ENCODE assay signal across 8 cellular contexts in the genomic region with DNA sequence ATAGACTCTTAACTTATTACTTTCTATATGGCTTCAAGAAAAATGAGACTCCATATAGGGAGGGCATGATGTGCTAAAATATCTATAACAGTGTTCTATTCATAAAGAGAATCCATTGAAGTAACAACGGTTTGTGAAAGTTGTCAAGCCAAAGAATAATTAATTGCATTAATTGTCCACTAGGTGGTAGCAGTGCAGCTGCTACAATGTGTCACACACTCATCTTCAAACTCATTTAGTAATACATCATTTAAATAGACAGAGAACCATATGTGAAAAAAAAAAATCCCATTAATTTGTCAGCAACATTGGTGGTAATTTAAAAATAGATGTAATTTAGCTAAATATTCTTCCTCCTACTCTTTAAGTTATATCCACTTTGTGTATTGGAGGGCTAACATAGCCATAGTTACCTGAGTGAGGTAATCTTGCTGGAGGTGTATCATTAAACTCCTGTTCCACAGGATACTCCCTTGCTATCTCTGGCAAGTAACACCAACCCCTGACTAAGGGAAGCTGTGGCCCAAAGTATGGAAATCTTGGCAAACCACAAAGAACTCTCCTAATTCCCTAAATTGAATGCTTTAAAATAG. TPM values are rescaled to one million over a fixed set of nuclear protein-coding genes. Genes with fewer than 3 reads are reported as not detected.
A peak's percentile ranks its signal among the peaks of the same experiment; 100 is the strongest.
DNase-seq lines count a peak whose midpoint lies in the region; ATAC-seq, FAIRE-seq and TF ChIP-seq lines count a peak whose summit lies in the region.

No MANE protein-coding gene starts in this region.

- no peak overlapping the region for H3K27ac ChIP-seq in iPS DF 6.9 (ENCODE audit: low read length)
- no peak overlapping the region for H3K27ac ChIP-seq in tibial artery

- WGBS in iPS DF 6.9 (ENCODE audit: insufficient coverage, insufficient read length) = no CpG with 5 or more reads among the region's 1 CpG

- CTCF ChIA-PET in BJ (lab: Yijun Ruan, JAX) = interaction anchor here (0.6 to 10.3 kb wide), 23 partner anchors 8 to 552 kb away, joined by 3 to 238 read pairs (median 4); no protein-coding TSS in a partner anchor

- FAIRE-seq in GM18507 (lab: Jason Lieb, UNC) = peak; percentile 86

- TF ChIP-seq CTCF in BJ (IDR thresholded peaks at IDR 0.05; ENCODE audit: insufficient read depth, low read depth, low read length) = peak; percentile 53
- peak; percentile 72 to 81 for TF ChIP-seq CTCF in tibial artery (IDR thresholded peaks at IDR 0.05)

- H3K4me1 ChIP-seq in iPS DF 6.9 (ENCODE audit: control insufficient read depth, insufficient read depth, low read length) = no peaks in the 10 kb centered on the region
- H3K4me1 ChIP-seq in tibial artery = no peaks in the 10 kb centered on the region

- peak; percentile 77 for ATAC-seq in HG02852 (IDR thresholded peaks at IDR 0.05; ENCODE audit: unreplicated experiment)

- intact Hi-C loops in tibial artery (cut with DNase I; ENCODE audit: low total_unique reads) = loop anchor here (5.0 kb wide), 1 partner anchor 86 kb away; no protein-coding TSS in a partner anchor

- H3K36me3 ChIP-seq in BJ (ENCODE audit: control insufficient read depth, insufficient read depth, low read length) (no peaks in the 10 kb centered on the region), iPS DF 6.9 (ENCODE audit: control insufficient read depth, insufficient read depth, low read length) (no peaks in the 10 kb centered on the region), tibial artery (no peaks in the 10 kb centered on the region)

- no peaks in the 10 kb centered on the region; the same call in 1 of the 2 replicates for H3K27me3 ChIP-seq in BJ (ENCODE audit: control insufficient read depth, insufficient read depth, low read length)
- H3K27me3 ChIP-seq in iPS DF 6.9 (ENCODE audit: control insufficient read depth, insufficient read depth, low read length) = no peaks in the 10 kb centered on the region
- H3K27me3 ChIP-seq in tibial artery = no peaks in the 10 kb centered on the region

- POLR2A ChIA-PET in BJ (lab: Charles Lee) = no interaction called here

- H3K9me3 ChIP-seq in iPS DF 6.9 (ENCODE audit: control insufficient read depth, insufficient read depth, low read length) = no peaks in the 10 kb centered on the region
- H3K9me3 ChIP-seq in tibial artery = no peaks in the 10 kb centered on the region

- DNase-seq in BJ (ENCODE audit: low read depth) = no peak
- DNase-seq in GM18507 (ENCODE audit: extremely low spot score, insufficient read length, low read depth) = peak; percentile 7
- DNase-seq in NCI-H146 (lab: John Stamatoyannopoulos, UW) = peak; percentile 56
- DNase-seq in amniotic epithelial cell (ENCODE audit: low read depth) = peak; percentile 49
- DNase-seq in iPS DF 6.9 (ENCODE audit: low read depth, low spot score) = peak; percentile 33
- no peak for DNase-seq in tibial artery
- DNase-seq in activated gamma-delta T cell (lab: John Stamatoyannopoulos, UW) = no peak

- H3K4me3 ChIP-seq in BJ (ENCODE audit: low read depth, low read length) (no peak overlapping the region), iPS DF 6.9 (ENCODE audit: low read length) (no peak overlapping the region), tibial artery (no peak overlapping the region)

RNA-seq across cellular contexts. Expression of a gene that starts 3.7 kb away (rescaled TPM):
- polyA plus RNA-seq in BJ (2011; rRNA removed) = 3.1 and 5.2 TPM in 2 replicates
- polyA minus RNA-seq in BJ (2011; rRNA and poly(A)+ RNA removed) = 0.33 and 0.93 TPM in 2 replicates

RNA-seq across cellular contexts. Expression of a gene that starts 33.8 kb away (rescaled TPM):
- not detected in 2 replicates for polyA plus RNA-seq in BJ (2011; rRNA removed)
- polyA minus RNA-seq in BJ (2011; rRNA and poly(A)+ RNA removed) = not detected in 2 replicates

Comparison
In these comparisons a context has a peak if more than half of its experiments do, and no peak if none do; other contexts are left out.
1. DNase-seq: peak in GM18507 (single experiment), NCI-H146 (single experiment), amniotic epithelial cell (single experiment) and iPS DF 6.9 (single experiment); none in BJ (single experiment), tibial artery (0 of 2) and activated gamma-delta T cell (single experiment).